10 cellular contexts compared by ENCODE assay signal in genomic region chr1:234659538-234659937, GRCh38. TPM values are rescaled to one million over a fixed set of nuclear protein-coding genes. Genes with fewer than 3 reads are reported as not detected.
DNase-seq lines count a peak whose midpoint lies in the region; ATAC-seq and TF ChIP-seq lines count a peak whose summit lies in the region.
"Had no signal": no experiment of that assay in that cellular context is flagged by ENCODE, and none has a peak within 500 bp of the region (broad histone marks: within the 10 kb centered on the region; RNA-seq: fewer than 3 reads in every experiment).

No MANE protein-coding gene starts in this region.

- H3K4me3 ChIP-seq in esophagus muscularis mucosa: no peak overlapping the region
- H3K4me3 ChIP-seq: HAP-1 had no signal

- intact Hi-C loops in esophagus muscularis mucosa (cut with DNase I): no loop called here

- DNase-seq in EL (peak; percentile 86), RPMI7951 (ENCODE audit: low read depth) (peak; percentile 85), esophagus muscularis mucosa (ENCODE audit: extremely low spot score) (peak; percentile 47), renal cortical epithelial cell (ENCODE audit: low read depth) (peak; percentile 83), erythroblast (lab: John Stamatoyannopoulos, UW) (no peak), NCI-H187 (lab: John Stamatoyannopoulos, UW) (no peak)
- no peak for DNase-seq in NK-92 treated with Interleukin-12 subunit alpha and Interleukin-12 subunit beta, amount 100 ng/mL, for 24 hours (lab: John Stamatoyannopoulos, UW)
- DNase-seq: activated naive CD8-positive, alpha-beta T cell treated with anti-CD3 and anti-CD28 coated beads, Interleukin-2, amount 10 ng/mL, durations not matched to agents 7 days and 5 days had no signal

- H3K27ac ChIP-seq in esophagus muscularis mucosa (replicated peaks in 1 of 4): no peak overlapping the region

- TF ChIP-seq EP300 in esophagus muscularis mucosa (IDR thresholded peaks at IDR 0.05): no peak

- H3K36me3 ChIP-seq in esophagus muscularis mucosa: no peaks in the 10 kb centered on the region
- H3K36me3 ChIP-seq: HAP-1 had no signal

- 80% methylated on average over 9 of the region's 9 CpGs for WGBS in esophagus muscularis mucosa

- TF ChIP-seq CTCF in esophagus muscularis mucosa (IDR thresholded peaks at IDR 0.05): no peak

- no peak for ATAC-seq in GM21423 (IDR thresholded peaks at IDR 0.05; ENCODE audit: unreplicated experiment)

- no peaks in the 10 kb centered on the region for H3K9me3 ChIP-seq in esophagus muscularis mucosa
- H3K9me3 ChIP-seq: HAP-1 had no signal

- TF ChIP-seq POLR2A in esophagus muscularis mucosa (IDR thresholded peaks at IDR 0.05; ENCODE audit: low read depth) (no peak), erythroblast (IDR thresholded peaks at IDR 0.05; ENCODE audit: low read length) (no peak)

- no peaks in the 10 kb centered on the region for H3K4me1 ChIP-seq in esophagus muscularis mucosa
- H3K4me1 ChIP-seq: HAP-1 had no signal

- no peaks in the 10 kb centered on the region for H3K27me3 ChIP-seq in esophagus muscularis mucosa

RNA-seq across cellular contexts. Expression of gene IRF2BP2, which starts 49.6 kb away (rescaled TPM):
- total RNA-seq in RPMI7951 (2014; rRNA removed; shearing (Covaris generic)): 41.6 and 47.7 TPM in 2 replicates
- 100 to 1,000 TPM in 2 of 4 donors, 10 to 100 TPM in 2; 83.3 to 119 (median 97.9) TPM for total RNA-seq in esophagus muscularis mucosa
- total RNA-seq in renal cortical epithelial cell: 53.0 and 79.6 TPM in 2 replicates

Comparison
In these comparisons a context has a peak if more than half of its experiments do, and no peak if none do; other contexts are left out.
1. DNase-seq: peak in EL (single experiment), RPMI7951 (single experiment), esophagus muscularis mucosa (single experiment) and renal cortical epithelial cell (single experiment); none in erythroblast (0 of 2), NK-92 treated with Interleukin-12 subunit alpha and Interleukin-12 subunit beta, amount 100 ng/mL, for 24 hours (single experiment) and NCI-H187 (0 of 2).